Comparison of ENCODE assay signal across 1 cellular context in genomic region chr17:78133179-78133951, GRCh38.
TF ChIP-seq lines count a peak whose summit lies in the region.

No MANE protein-coding gene starts in this region.

TF ChIP-seq in GM23338, 12 proteins besides CTCF, POLR2A, EP300 and RAD21:
- TF ChIP-seq ZNF462 (CRISPR knock-in tag; IDR thresholded peaks at IDR 0.05) = no peak
- no peak for TF ChIP-seq NANOG (IDR thresholded peaks at IDR 0.05; ENCODE audit: borderline replicate concordance)
- TF ChIP-seq POLR2AphosphoS5 (IDR thresholded peaks at IDR 0.05; ENCODE audit: low read depth) = no peak
- TF ChIP-seq JUNB (IDR thresholded peaks at IDR 0.05; ENCODE audit: unreplicated experiment) = no peak
- TF ChIP-seq ZNF331 (CRISPR knock-in tag; IDR thresholded peaks at IDR 0.05; ENCODE audit: low read depth) = no peak
- no peak for TF ChIP-seq CREB1 (CRISPR knock-in tag; IDR thresholded peaks at IDR 0.05; ENCODE audit: low read depth)
- TF ChIP-seq EZH2phosphoT487 (IDR thresholded peaks at IDR 0.05; ENCODE audit: unreplicated experiment) = no peak
- TF ChIP-seq EZH2 (IDR thresholded peaks at IDR 0.05; ENCODE audit: low read depth, unreplicated experiment) = no peak
- TF ChIP-seq STAT1 (IDR thresholded peaks at IDR 0.05; ENCODE audit: unreplicated experiment) = no peak
- TF ChIP-seq ZNF114 (CRISPR knock-in tag; IDR thresholded peaks at IDR 0.05) = no peak
- no peak for TF ChIP-seq REST (IDR thresholded peaks at IDR 0.05; ENCODE audit: unreplicated experiment)
- no peak for TF ChIP-seq ETS1 (IDR thresholded peaks at IDR 0.05)
